16 cellular contexts compared by ENCODE assay signal in genomic region chr10:4100324-4100826, GRCh38.
DNase-seq lines count a peak whose midpoint lies in the region; ATAC-seq, FAIRE-seq and TF ChIP-seq lines count a peak whose summit lies in the region.
"Had no signal": no experiment of that assay in that cellular context is flagged by ENCODE, and none has a peak within 500 bp of the region (broad histone marks: within the 10 kb centered on the region; RNA-seq: fewer than 3 reads in every experiment).

No MANE protein-coding gene starts in this region.

- H4K20me1 ChIP-seq in HepG2 (ENCODE audit: insufficient read depth, low read length) = no peaks in the 10 kb centered on the region
- H4K20me1 ChIP-seq: BLaER1 treated with 17β-estradiol and CSF1 and Interleukin-3, amounts not matched to agents 10 nM and 100 nM had no signal

- H3K27me3 ChIP-seq in HepG2 (ENCODE audit: control insufficient read depth in 1 of 2, insufficient read depth in 2 of 2, low read length in 2 of 2) = peaks cover 1 to 10% of the 10 kb centered on the region in 2 experiments; a peak in 1 of 5 replicates
- no peaks in the 10 kb centered on the region for H3K27me3 ChIP-seq in right lobe of liver
- H3K27me3 ChIP-seq: BLaER1 treated with 17β-estradiol and CSF1 and Interleukin-3, amounts not matched to agents 10 nM and 100 nM had no signal

- no peak overlapping the region for H3K4me3 ChIP-seq in HepG2 (replicated peaks in 1 of 3; ENCODE audit: insufficient read depth in 1 of 3, low read depth in 2 of 3, low read length in 3 of 3)
- H3K4me3 ChIP-seq in right lobe of liver = no peak overlapping the region
- H3K4me3 ChIP-seq: BLaER1 treated with 17β-estradiol and CSF1 and Interleukin-3, amounts not matched to agents 10 nM and 100 nM; GM23248 had no signal

- no peak for DNase-seq in HepG2 (ENCODE audit: low spot score)
- DNase-seq in right lobe of liver = no peak
- DNase-seq in T-helper 17 cell = no peak
- peak in 2 of 3 donors; percentile 11 to 15 for DNase-seq in immature natural killer cell
- DNase-seq in dermis blood vessel endothelial cell = no peak
- DNase-seq in NCI-H345 treated with DMSO at 0.1 percent for 48 hours (lab: John Stamatoyannopoulos, UW; ENCODE audit: unreplicated experiment) = no peak
- DNase-seq: 8988T; ACHN; Calu3; CD4-positive, alpha-beta T cell; DMS 273 treated with DMSO at 0.1 percent for 48 hours; GM23248 had no signal

- no peak overlapping the region for H3K4me3 Mint-ChIP-seq in T-helper 17 cell
- H3K4me3 Mint-ChIP-seq in immature natural killer cell = no peak overlapping the region
- H3K4me3 Mint-ChIP-seq: CD4-positive, alpha-beta T cell had no signal

- no peaks in the 10 kb centered on the region for H3K9me3 Mint-ChIP-seq in immature natural killer cell
- H3K9me3 Mint-ChIP-seq: CD4-positive, alpha-beta T cell had no signal

- H3K36me3 Mint-ChIP-seq in T-helper 17 cell (ENCODE audit: low read depth) = peaks cover 3% of the 10 kb centered on the region
- H3K36me3 Mint-ChIP-seq in immature natural killer cell = no peaks in the 10 kb centered on the region

- POLR2A ChIA-PET in HepG2 (lab: Yijun Ruan, JAX) = no interaction called here

- TF ChIP-seq RAD21 in HepG2 (CRISPR knock-in tag; IDR thresholded peaks at IDR 0.05) = no peak

- peak overlapping the region; percentile 11 for H3K27ac Mint-ChIP-seq in T-helper 17 cell
- H3K27ac Mint-ChIP-seq in immature natural killer cell = no peak overlapping the region
- H3K27ac Mint-ChIP-seq: CD4-positive, alpha-beta T cell had no signal

- ATAC-seq in HepG2 = no peak
- no peak for ATAC-seq in right lobe of liver
- no peak for ATAC-seq in T-helper 17 cell
- no peak for ATAC-seq in GM19328 (IDR thresholded peaks at IDR 0.05; ENCODE audit: unreplicated experiment)
- ATAC-seq: HCT116 had no signal

- H3K79me2 ChIP-seq in HepG2 (ENCODE audit: insufficient read depth, low read length) = no peaks in the 10 kb centered on the region

- TF ChIP-seq POLR2A in HepG2 (IDR thresholded peaks at IDR 0.05; ENCODE audit: insufficient read depth in 1 of 2, low read depth in 2 of 2, low read length in 2 of 2) = no peak
- TF ChIP-seq POLR2A in right lobe of liver (IDR thresholded peaks at IDR 0.05) = no peak

- no peak for FAIRE-seq in HepG2 (lab: Jason Lieb, UNC)
- FAIRE-seq: H54 had no signal

- no peak overlapping the region for H2AFZ ChIP-seq in HepG2 (ENCODE audit: low read length)
- H2AFZ ChIP-seq: GM23248 had no signal

- no peak for TF ChIP-seq EP300 in HepG2 (IDR thresholded peaks at IDR 0.05; ENCODE audit: low read depth in 2 of 2, low read length in 2 of 2)
- no peak for TF ChIP-seq EP300 in HepG2 (CRISPR knock-in tag; IDR thresholded peaks at IDR 0.05; ENCODE audit: borderline replicate concordance)

- in situ Hi-C loops in HepG2 (cut with HindIII; ENCODE audit: extremely low pct_ligation_motif_present, low pct_unique_long_range_greater_than_20kb) = no loop called here

- 7% methylated on average over 4 of the region's 4 CpGs for WGBS in HepG2 (ENCODE audit: low lambda C conversion rate)
- WGBS in right lobe of liver (ENCODE audit: insufficient coverage, low coverage, low lambda C conversion rate, missing lambda C conversion rate) = 61% methylated on average over 4 of the region's 4 CpGs

- H3K27me3 Mint-ChIP-seq in T-helper 17 cell = no peaks in the 10 kb centered on the region
- H3K27me3 Mint-ChIP-seq in immature natural killer cell (ENCODE audit: low read depth in 3 of 3) = peaks cover 0 to 4% (median 2%) of the 10 kb centered on the region in 3 donors
- H3K27me3 Mint-ChIP-seq: CD4-positive, alpha-beta T cell had no signal

- no peak overlapping the region for H3K4me2 ChIP-seq in HepG2 (ENCODE audit: low read depth, low read length)
- H3K4me2 ChIP-seq: BLaER1 treated with 17β-estradiol and CSF1 and Interleukin-3, amounts not matched to agents 10 nM and 100 nM had no signal

- H3K4me1 Mint-ChIP-seq in T-helper 17 cell = peaks cover 4% of the 10 kb centered on the region
- H3K4me1 Mint-ChIP-seq in immature natural killer cell = peaks cover 12 to 14% of the 10 kb centered on the region in 2 donors

- no peak for TF ChIP-seq CTCF in HepG2 (CRISPR knock-in tag; IDR thresholded peaks at IDR 0.05)
- TF ChIP-seq CTCF in right lobe of liver (IDR thresholded peaks at IDR 0.05) = no peak

- BruUV-seq in HepG2 (replicated peaks; lab: Mats Ljungman, UMichigan) = no TSS peak

- no peaks in the 10 kb centered on the region for H3K9me3 ChIP-seq in HepG2 (ENCODE audit: low read length)
- H3K9me3 ChIP-seq in right lobe of liver = no peaks in the 10 kb centered on the region
- no peaks in the 10 kb centered on the region for H3K9me3 ChIP-seq in T-helper 17 cell (ENCODE audit: control insufficient read depth, low read length, poor library complexity, severe bottlenecking)

- CTCF ChIA-PET in HepG2 (lab: Yijun Ruan, JAX; ENCODE audit: low intra/inter-chr PET ratio, low total read pairs) = no interaction called here

- intact Hi-C loops in HepG2 (cut with micrococcal nuclease; ENCODE audit: unreplicated experiment) (no loop called here), right lobe of liver (cut with DNase I) (no loop called here)

- no peaks in the 10 kb centered on the region for H3K36me3 ChIP-seq in HepG2 (replicated peaks in 1 of 2; ENCODE audit: control insufficient read depth in 1 of 2, insufficient read depth in 2 of 2, low read length in 2 of 2)
- H3K36me3 ChIP-seq in right lobe of liver = no peaks in the 10 kb centered on the region
- H3K36me3 ChIP-seq: BLaER1 treated with 17β-estradiol and CSF1 and Interleukin-3, amounts not matched to agents 10 nM and 100 nM had no signal

- H3K4me1 ChIP-seq in HepG2 (ENCODE audit: insufficient read depth, low read length) (no peaks in the 10 kb centered on the region), right lobe of liver (no peaks in the 10 kb centered on the region)

- H3K27ac ChIP-seq in HepG2 (ENCODE audit: extremely low read length, insufficient read depth, low read length) (no peak overlapping the region), right lobe of liver (no peak overlapping the region)
- H3K27ac ChIP-seq: BLaER1 treated with 17β-estradiol and CSF1 and Interleukin-3, amounts not matched to agents 10 nM and 100 nM; GM23248 had no signal

- no peak overlapping the region for H3K9ac ChIP-seq in HepG2 (ENCODE audit: insufficient read depth, low read depth, low read length)
- H3K9ac ChIP-seq: BLaER1 treated with 17β-estradiol and CSF1 and Interleukin-3, amounts not matched to agents 10 nM and 100 nM; GM23248 had no signal

TF ChIP-seq in HepG2, 621 proteins besides CTCF, POLR2A, EP300 and RAD21:
- TF ChIP-seq MAFF (IDR thresholded peaks at IDR 0.05; ENCODE audit: low read depth, low read length) = peak; percentile 61
- TF ChIP-seq MAFK (conservative IDR thresholded peaks at IDR 0.05 in 1 of 2, IDR thresholded peaks at IDR 0.05 in 1 of 2; ENCODE audit: low read length in 2 of 2) = peak; percentile 35 to 77; a peak in 3 of 4 replicates
- TF ChIP-seq IKZF4 (CRISPR knock-in tag; IDR thresholded peaks at IDR 0.05; ENCODE audit: borderline replicate concordance, low read depth, not compliant biosample characterization) = no peak
- TF ChIP-seq ELF4 (CRISPR knock-in tag; IDR thresholded peaks at IDR 0.05; ENCODE audit: borderline replicate concordance) = no peak

Comparison
In these comparisons a context has a peak if more than half of its experiments do, and no peak if none do; other contexts are left out.
1. DNase-seq: peak in immature natural killer cell (2 of 3); none in HepG2 (single experiment), right lobe of liver (0 of 3), T-helper 17 cell (0 of 3), dermis blood vessel endothelial cell (single experiment) and NCI-H345 treated with DMSO at 0.1 percent for 48 hours (single experiment).